In the genomic region with DNA sequence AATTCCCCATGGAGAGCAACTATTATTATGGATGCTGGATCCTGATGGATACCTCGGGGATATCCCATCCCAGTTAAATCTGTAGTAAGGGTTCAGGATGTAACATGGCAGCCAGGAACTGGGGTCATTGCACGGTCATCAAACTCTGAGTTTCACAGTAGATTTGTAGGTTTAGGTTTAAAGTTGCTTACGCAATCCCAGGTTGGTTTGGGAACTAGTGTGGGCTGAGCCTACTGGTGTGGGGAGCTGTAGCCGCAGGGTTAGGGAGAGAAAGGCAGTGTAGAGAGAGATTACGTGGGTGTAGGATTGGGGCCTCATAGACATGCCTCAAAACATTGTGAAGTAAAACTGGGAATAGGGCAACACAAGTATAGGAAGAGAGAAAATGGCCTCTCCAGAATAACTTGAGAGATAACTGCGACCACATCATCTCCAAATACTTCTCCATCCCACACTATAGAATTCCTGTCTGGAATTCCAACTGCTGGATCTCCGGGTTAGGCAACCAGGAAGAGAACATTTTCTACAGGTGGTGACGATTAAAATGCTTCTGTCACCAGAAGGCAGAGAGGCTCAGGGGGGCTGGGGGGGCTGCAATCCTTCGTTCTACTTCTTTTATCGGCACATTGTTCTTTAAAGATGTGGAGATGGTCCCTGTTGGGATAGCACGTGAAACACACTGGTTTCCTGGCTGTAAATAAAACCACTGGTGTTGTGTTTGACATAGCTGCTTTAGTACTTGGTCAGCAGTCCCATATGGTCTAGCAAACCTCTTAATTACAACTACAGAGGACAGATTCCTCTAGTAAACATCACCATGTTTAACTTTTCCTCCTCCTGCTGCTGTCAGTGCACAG, we compare ENCODE assay signal across 1 cellular context.
A peak's percentile ranks its signal among the peaks of the same experiment; 100 is the strongest.
TF ChIP-seq lines count a peak whose summit lies in the region.

No MANE protein-coding gene starts in this region.

TF ChIP-seq in IMR-90, 13 proteins besides CTCF, POLR2A, EP300 and RAD21:
- TF ChIP-seq BHLHE40 (IDR thresholded peaks at IDR 0.05; ENCODE audit: low read depth, low read length) (peak; percentile 46; the same call in 1 of the 2 replicates), CEBPB (IDR thresholded peaks at IDR 0.05; ENCODE audit: low read depth, low read length) (peak; percentile 76), MAFK (IDR thresholded peaks at IDR 0.05; ENCODE audit: low read depth, low read length) (no peak), CHD1 (IDR thresholded peaks at IDR 0.05; ENCODE audit: low read depth, low read length) (no peak)
